In the genomic region with DNA sequence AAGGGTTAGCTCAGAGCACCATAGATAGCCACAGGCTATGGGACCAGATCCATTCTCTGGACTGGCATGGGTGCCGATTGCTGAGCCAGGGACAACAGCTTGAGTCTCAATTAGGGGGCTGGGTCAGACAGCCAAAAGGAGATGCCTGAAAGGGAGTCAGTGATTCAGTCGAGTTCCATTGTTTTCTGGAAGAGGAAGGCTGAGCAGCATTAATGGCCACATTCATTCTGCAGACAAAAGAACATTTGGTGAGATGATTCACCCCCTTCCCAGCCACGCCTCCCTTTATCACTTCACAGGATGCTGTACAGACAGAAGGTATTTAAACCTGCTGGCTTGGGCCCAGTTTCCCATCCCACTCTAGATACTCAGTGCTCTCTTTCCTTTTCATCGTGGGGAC, we compare ENCODE assay signal across 8 cellular contexts.
A peak's percentile ranks its signal among the peaks of the same experiment; 100 is the strongest.
DNase-seq lines count a peak whose midpoint lies in the region; ATAC-seq and TF ChIP-seq lines count a peak whose summit lies in the region.
"Had no signal": no experiment of that assay in that cellular context is flagged by ENCODE, and none has a peak within 500 bp of the region (broad histone marks: within the 10 kb centered on the region; RNA-seq: fewer than 3 reads in every experiment).

No MANE protein-coding gene starts in this region.

- no peak for ATAC-seq in upper lobe of right lung
- ATAC-seq in HG03175 (IDR thresholded peaks at IDR 0.05; ENCODE audit: unreplicated experiment), result no peak
- ATAC-seq in HG03432 (IDR thresholded peaks at IDR 0.05; ENCODE audit: unreplicated experiment), result no peak

- no peak overlapping the region for H3K27ac Mint-ChIP-seq in immature natural killer cell
- H3K27ac Mint-ChIP-seq: T-helper 2 cell treated with Interferon-gamma antibody and Interleukin-4, amounts not matched to agents 5 μg/mL and 100 μg/mL, for 36 hours had no signal

- H3K9me3 Mint-ChIP-seq in immature natural killer cell, result no peaks in the 10 kb centered on the region
- H3K9me3 Mint-ChIP-seq: T-helper 2 cell treated with Interferon-gamma antibody and Interleukin-4, amounts not matched to agents 5 μg/mL and 100 μg/mL, for 36 hours had no signal

- H3K27me3 Mint-ChIP-seq in immature natural killer cell (ENCODE audit: low read depth in 3 of 3), result peaks cover 0 to 11% (median 1%) of the 10 kb centered on the region in 3 donors

- H3K4me3 Mint-ChIP-seq in immature natural killer cell, result no peak overlapping the region
- H3K4me3 Mint-ChIP-seq: T-helper 2 cell treated with Interferon-gamma antibody and Interleukin-4, amounts not matched to agents 5 μg/mL and 100 μg/mL, for 36 hours had no signal

- no peaks in the 10 kb centered on the region for H3K36me3 Mint-ChIP-seq in immature natural killer cell

- H3K4me1 Mint-ChIP-seq in immature natural killer cell, result no peaks in the 10 kb centered on the region

- H3K9me3 ChIP-seq in breast epithelium (no peaks in the 10 kb centered on the region), upper lobe of right lung (no peaks in the 10 kb centered on the region)

- TF ChIP-seq POLR2A in breast epithelium (IDR thresholded peaks at IDR 0.05), result no peak

- H3K36me3 ChIP-seq in breast epithelium (no peaks in the 10 kb centered on the region), kidney epithelial cell (ENCODE audit: control insufficient read depth, insufficient read depth, low read length) (no peaks in the 10 kb centered on the region), upper lobe of right lung (no peaks in the 10 kb centered on the region)

- H3K27me3 ChIP-seq in breast epithelium (no peaks in the 10 kb centered on the region), kidney epithelial cell (ENCODE audit: control insufficient read depth, insufficient read depth, low read length) (no peaks in the 10 kb centered on the region), upper lobe of right lung (no peaks in the 10 kb centered on the region)

- DNase-seq in M059J (ENCODE audit: low read depth) (peak; percentile 93), breast epithelium (ENCODE audit: low spot score in 2 of 2) (peak in 1 of 2 donors; percentile 59), kidney epithelial cell (ENCODE audit: low read depth) (peak; percentile 92), upper lobe of right lung (no peak), immature natural killer cell (no peak)

- no peak for TF ChIP-seq CTCF in breast epithelium (IDR thresholded peaks at IDR 0.05)
- no peak for TF ChIP-seq CTCF in kidney epithelial cell (IDR thresholded peaks at IDR 0.05; ENCODE audit: insufficient read depth, low read length, poor library complexity, severe bottlenecking)
- TF ChIP-seq CTCF in upper lobe of right lung (IDR thresholded peaks at IDR 0.05), result no peak

- H3K4me3 ChIP-seq in breast epithelium (no peak overlapping the region), kidney epithelial cell (ENCODE audit: low read depth, low read length) (no peak overlapping the region), upper lobe of right lung (no peak overlapping the region)

- H3K27ac ChIP-seq in breast epithelium (peak overlapping the region; percentile 75 to 90), upper lobe of right lung (peak overlapping the region; percentile 68)

- intact Hi-C loops in breast epithelium (cut with DNase I; ENCODE audit: low total_unique reads) (no loop called here), upper lobe of right lung (cut with DNase I) (no loop called here)

- H3K4me1 ChIP-seq in breast epithelium (peaks cover 0 to 8% of the 10 kb centered on the region in 2 donors), upper lobe of right lung (no peaks in the 10 kb centered on the region)

Comparison
In these comparisons a context has a peak if more than half of its experiments do, and no peak if none do; other contexts are left out.
1. DNase-seq: peak in M059J (single experiment) and kidney epithelial cell (single experiment); none in upper lobe of right lung (single experiment) and immature natural killer cell (0 of 3).